In genomic region chr13:39266426-39266825, GRCh38 we compare ENCODE assay signal across 22 cellular contexts.
DNase-seq lines count a peak whose midpoint lies in the region; ATAC-seq, FAIRE-seq and TF ChIP-seq lines count a peak whose summit lies in the region.
"Had no signal": no experiment of that assay in that cellular context is flagged by ENCODE, and none has a peak within 500 bp of the region (broad histone marks: within the 10 kb centered on the region; RNA-seq: fewer than 3 reads in every experiment).

No MANE protein-coding gene starts in this region.

- H3K4me3 ChIP-seq in PC-3 (ENCODE audit: low read length), result no peak overlapping the region
- H3K4me3 ChIP-seq in gastroesophageal sphincter, result no peak overlapping the region
- H3K4me3 ChIP-seq: BLaER1 had no signal

- H3K9me2 ChIP-seq in PC-3 (replicated peaks; ENCODE audit: low read length), result no peaks in the 10 kb centered on the region

- H4K20me1 ChIP-seq in PC-3 (ENCODE audit: low read length), result no peaks in the 10 kb centered on the region
- H4K20me1 ChIP-seq: BLaER1 had no signal

- BruUV-seq in PC-3 (replicated peaks; lab: Mats Ljungman, UMichigan), result no TSS peak

- TF ChIP-seq CTCF in PC-3 (conservative IDR thresholded peaks at IDR 0.05; ENCODE audit: low read depth, low read length) (no peak), gastroesophageal sphincter (IDR thresholded peaks at IDR 0.05) (no peak)

- peak; percentile 43 for DNase-seq in ELR (ENCODE audit: low read depth)
- peak; percentile 25 for DNase-seq in PC-3
- DNase-seq in dermis blood vessel endothelial cell, result peak; percentile 1
- DNase-seq in renal cortical epithelial cell (ENCODE audit: low read depth), result peak; percentile 15
- no peak for DNase-seq in cerebellum (ENCODE audit: low spot score)
- DNase-seq in GM12892 (ENCODE audit: insufficient read length), result no peak
- DNase-seq: CD4-positive, alpha-beta T cell; COR-L47; DND-41; GF-D8; IMR-90; NCI-H1105; NCI-H146; NCI-H2029 treated with DMSO at 0.1 percent for 48 hours; NCI-H2171; NCI-H524 treated with DMSO at 0.1 percent for 48 hours; SHP77 had no signal

- no peak overlapping the region for H2AFZ ChIP-seq in PC-3 (ENCODE audit: low read length)

- H3K27ac ChIP-seq in PC-3 (ENCODE audit: low read length) (no peak overlapping the region), gastroesophageal sphincter (no peak overlapping the region)
- H3K27ac ChIP-seq: BLaER1, KMS-11 had no signal

- H3K27me3 ChIP-seq in PC-3 (ENCODE audit: low read length), result no peaks in the 10 kb centered on the region
- H3K27me3 ChIP-seq in gastroesophageal sphincter, result no peaks in the 10 kb centered on the region
- H3K27me3 ChIP-seq: BLaER1 had no signal

- no peaks in the 10 kb centered on the region for H3K79me2 ChIP-seq in PC-3 (ENCODE audit: low read length)

- no peak for FAIRE-seq in GM12892 (lab: Jason Lieb, UNC)
- FAIRE-seq: H1, HTR-8/SVneo had no signal

- no peaks in the 10 kb centered on the region for H3K9me3 ChIP-seq in PC-3 (ENCODE audit: low read length)
- H3K9me3 ChIP-seq in gastroesophageal sphincter, result no peaks in the 10 kb centered on the region
- H3K9me3 ChIP-seq: BLaER1 had no signal

- CTCF ChIA-PET in PC-3 (lab: Charles Lee), result no interaction called here

- no peak for TF ChIP-seq POLR2A in gastroesophageal sphincter (IDR thresholded peaks at IDR 0.05)
- no peak for TF ChIP-seq POLR2A in GM12892 (IDR thresholded peaks at IDR 0.05; ENCODE audit: low read depth, low read length)

- intact Hi-C loops in PC-3 (cut with micrococcal nuclease), result no loop called here

- H3K36me3 ChIP-seq in PC-3 (ENCODE audit: low read depth, low read length) (no peaks in the 10 kb centered on the region), gastroesophageal sphincter (no peaks in the 10 kb centered on the region)
- H3K36me3 ChIP-seq: BLaER1 had no signal

- no peak overlapping the region for H3K9ac ChIP-seq in PC-3 (ENCODE audit: low read length)
- H3K9ac ChIP-seq: BLaER1, KMS-11 had no signal

- ATAC-seq in PC-3 (no peak), gastroesophageal sphincter (no peak)

- TF ChIP-seq EP300 in gastroesophageal sphincter (IDR thresholded peaks at IDR 0.05), result no peak

- no peak overlapping the region for H3K4me2 ChIP-seq in PC-3 (ENCODE audit: low read length)
- H3K4me2 ChIP-seq: BLaER1, KMS-11 had no signal

- no peaks in the 10 kb centered on the region for H3K4me1 ChIP-seq in PC-3 (ENCODE audit: insufficient read depth, low read length)
- H3K4me1 ChIP-seq in gastroesophageal sphincter, result no peaks in the 10 kb centered on the region
- H3K4me1 ChIP-seq: BLaER1 had no signal

- POLR2A ChIA-PET in PC-3 (lab: Charles Lee; ENCODE audit: unreplicated experiment), result no interaction called here

- no peaks in the 10 kb centered on the region for H3F3A ChIP-seq in PC-3 (ENCODE audit: low read length, unreplicated experiment)

Comparison
In these comparisons a context has a peak if more than half of its experiments do, and no peak if none do; other contexts are left out.
1. DNase-seq: peak in ELR (single experiment), PC-3 (single experiment), dermis blood vessel endothelial cell (single experiment) and renal cortical epithelial cell (single experiment); none in cerebellum (single experiment) and GM12892 (single experiment).